8 cellular contexts compared by ENCODE assay signal in genomic region chr3:88005066-88005465, GRCh38. TPM values are rescaled to one million over a fixed set of nuclear protein-coding genes. Genes with fewer than 3 reads are reported as not detected.
DNase-seq lines count a peak whose midpoint lies in the region; FAIRE-seq and TF ChIP-seq lines count a peak whose summit lies in the region.

No MANE protein-coding gene starts in this region.

- H3K27me3 ChIP-seq in DOHH2 (ENCODE audit: control insufficient read depth, low read length) (no peaks in the 10 kb centered on the region), OCI-LY1 (ENCODE audit: insufficient read depth, low read length) (no peaks in the 10 kb centered on the region), esophagus muscularis mucosa (no peaks in the 10 kb centered on the region), skeletal muscle satellite cell (ENCODE audit: control insufficient read depth, insufficient read depth, low read length) (peaks cover 4% of the 10 kb centered on the region)

- H3K9ac ChIP-seq in OCI-LY1 (ENCODE audit: low read length) (no peak overlapping the region), skeletal muscle satellite cell (ENCODE audit: low read depth, low read length) (no peak overlapping the region)

- intact Hi-C loops in esophagus muscularis mucosa (cut with DNase I), result loop anchor here (10.0 kb wide), 1 partner anchor 240 kb away; no protein-coding TSS in a partner anchor
- intact Hi-C loops in posterior vena cava (cut with DNase I), result no loop called here

- H3K36me3 ChIP-seq in DOHH2 (ENCODE audit: control insufficient read depth, low read length) (no peaks in the 10 kb centered on the region), OCI-LY1 (ENCODE audit: insufficient read depth, low read length) (no peaks in the 10 kb centered on the region), esophagus muscularis mucosa (no peaks in the 10 kb centered on the region), skeletal muscle satellite cell (ENCODE audit: insufficient read depth, low read length) (no peaks in the 10 kb centered on the region)

- H3K9me2 ChIP-seq in DOHH2 (replicated peaks; ENCODE audit: control insufficient read depth, low read length) (no peaks in the 10 kb centered on the region), OCI-LY1 (ENCODE audit: low read depth, low read length) (no peaks in the 10 kb centered on the region)

- TF ChIP-seq POLR2A in H54 (IDR thresholded peaks at IDR 0.05; ENCODE audit: low read depth, low read length), result no peak
- no peak for TF ChIP-seq POLR2A in esophagus muscularis mucosa (IDR thresholded peaks at IDR 0.05; ENCODE audit: low read depth)

- H3K79me2 ChIP-seq in DOHH2 (ENCODE audit: control insufficient read depth, low read length), result no peaks in the 10 kb centered on the region
- H3K79me2 ChIP-seq in OCI-LY1 (ENCODE audit: insufficient read depth, low read length), result no peaks in the 10 kb centered on the region

- H3F3A ChIP-seq in DOHH2 (ENCODE audit: control insufficient read depth, insufficient read depth) (no peaks in the 10 kb centered on the region), OCI-LY1 (ENCODE audit: insufficient read depth, low read length) (no peaks in the 10 kb centered on the region)

- WGBS in esophagus muscularis mucosa, result 26% methylated on average over 2 of the region's 2 CpGs

- DNase-seq in H54 (ENCODE audit: insufficient read length, low spot score), result no peak
- no peak for DNase-seq in esophagus muscularis mucosa (ENCODE audit: extremely low spot score)
- no peak for DNase-seq in stimulated activated CD4-positive, alpha-beta T cell treated with anti-CD3 and anti-CD28 coated beads, Interleukin-4, amount 100 ng/mL, for 4 hours
- DNase-seq in NK-92 (lab: John Stamatoyannopoulos, UW; ENCODE audit: unreplicated experiment), result no peak
- DNase-seq in posterior vena cava (ENCODE audit: low spot score), result no peak

- H3K4me3 ChIP-seq in DOHH2 (ENCODE audit: low read length) (no peak overlapping the region), OCI-LY1 (ENCODE audit: low read depth, low read length, poor library complexity, severe bottlenecking) (no peak overlapping the region), esophagus muscularis mucosa (no peak overlapping the region), skeletal muscle satellite cell (ENCODE audit: low read length) (no peak overlapping the region)

- H3K4me2 ChIP-seq in DOHH2 (ENCODE audit: low read length) (0 out of 2 replicates have a peak overlapping the region, but pooled peaks have one; percentile 7), OCI-LY1 (ENCODE audit: low read length) (no peak overlapping the region), skeletal muscle satellite cell (ENCODE audit: low read length) (peak overlapping the region; percentile 58)

- H2AFZ ChIP-seq in OCI-LY1 (ENCODE audit: low read length), result no peak overlapping the region

- peak; percentile 82 for FAIRE-seq in H54 (lab: Jason Lieb, UNC)

- H4K20me1 ChIP-seq in DOHH2 (ENCODE audit: control insufficient read depth, insufficient read depth, low read depth, low read length), result no peaks in the 10 kb centered on the region
- H4K20me1 ChIP-seq in OCI-LY1 (ENCODE audit: insufficient read depth, low read length), result no peaks in the 10 kb centered on the region

- H3K9me3 ChIP-seq in DOHH2 (ENCODE audit: control insufficient read depth, insufficient read depth, low read length), result no peaks in the 10 kb centered on the region
- H3K9me3 ChIP-seq in OCI-LY1 (ENCODE audit: low read length), result no peaks in the 10 kb centered on the region
- no peaks in the 10 kb centered on the region for H3K9me3 ChIP-seq in esophagus muscularis mucosa
- H3K9me3 ChIP-seq in skeletal muscle satellite cell (replicated peaks; ENCODE audit: low read length), result no peaks in the 10 kb centered on the region

- H3K27ac ChIP-seq in DOHH2 (ENCODE audit: low read depth, low read length), result no peak overlapping the region
- no peak overlapping the region for H3K27ac ChIP-seq in OCI-LY1 (ENCODE audit: low read depth, low read length, poor library complexity, severe bottlenecking)
- H3K27ac ChIP-seq in esophagus muscularis mucosa (replicated peaks in 1 of 4), result no peak overlapping the region

- H3K4me1 ChIP-seq in DOHH2 (ENCODE audit: control insufficient read depth, low read length) (peaks cover 41% of the 10 kb centered on the region), OCI-LY1 (ENCODE audit: insufficient read depth, low read length, severe bottlenecking) (no peaks in the 10 kb centered on the region), esophagus muscularis mucosa (peaks cover 0 to 5% (median 0%) of the 10 kb centered on the region in 4 donors), skeletal muscle satellite cell (ENCODE audit: control insufficient read depth, insufficient read depth, low read length) (no peaks in the 10 kb centered on the region)

- no peak for TF ChIP-seq EP300 in esophagus muscularis mucosa (IDR thresholded peaks at IDR 0.05)

- TF ChIP-seq CTCF in DOHH2 (IDR thresholded peaks at IDR 0.05; ENCODE audit: low read depth, low read length, poor library complexity, severe bottlenecking), result peak; percentile 59
- TF ChIP-seq CTCF in OCI-LY1 (IDR thresholded peaks at IDR 0.05; ENCODE audit: low read length), result peak; percentile 44
- peak in 2 of 3 experiments; percentile 23 for TF ChIP-seq CTCF in esophagus muscularis mucosa (IDR thresholded peaks at IDR 0.05)

RNA-seq across cellular contexts. Expression of gene CGGBP1, which starts 53.7 kb away (rescaled TPM):
- 10 to 100 TPM; 52.0 to 77.2 (median 58.7) TPM for total RNA-seq in esophagus muscularis mucosa
- total RNA-seq in skeletal muscle satellite cell (2012; rRNA removed), result 36.9 and 40.6 TPM in 2 replicates
- total RNA-seq in posterior vena cava, result 10 to 100 TPM; 52.7 to 58.4 TPM

RNA-seq across cellular contexts. Expression of gene ZNF654, which starts 54.0 kb away (rescaled TPM):
- total RNA-seq in esophagus muscularis mucosa (10 to 100 TPM; 11.8 to 17.9 (median 16.0) TPM), posterior vena cava (10 to 100 TPM; 20.1 to 20.2 TPM)
- total RNA-seq in skeletal muscle satellite cell (2012; rRNA removed), result 13.4 and 14.9 TPM in 2 replicates
